In genomic region chrX:103215037-103215767, GRCh38 we compare ENCODE assay signal across 1 cellular context.
TF ChIP-seq lines count a peak whose summit lies in the region.

A gene with protein sequence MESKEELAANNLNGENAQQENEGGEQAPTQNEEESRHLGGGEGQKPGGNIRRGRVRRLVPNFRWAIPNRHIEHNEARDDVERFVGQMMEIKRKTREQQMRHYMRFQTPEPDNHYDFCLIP (plus strand): TSS chrX:103215108. CDS start chrX:103216154, 1,046 bp downstream.

TF ChIP-seq in HEK293, 187 proteins besides CTCF, POLR2A, EP300 and RAD21 (continued from another document):
- TF ChIP-seq PATZ1 (tag by site-specific recombination; IDR thresholded peaks at IDR 0.05): peak; percentile 68
- TF ChIP-seq ZNF404 (tag by site-specific recombination; IDR thresholded peaks at IDR 0.05): no peak
- TF ChIP-seq ZNF548 (tag by site-specific recombination; IDR thresholded peaks at IDR 0.05): no peak
- peak; percentile 56 for TF ChIP-seq GLIS1 (tag by site-specific recombination; IDR thresholded peaks at IDR 0.05)
- no peak for TF ChIP-seq ZNF391 (tag by site-specific recombination; IDR thresholded peaks at IDR 0.05; ENCODE audit: borderline replicate concordance, low read depth)
- peak; percentile 82 for TF ChIP-seq KLF9 (tag by site-specific recombination; IDR thresholded peaks at IDR 0.05; ENCODE audit: low read depth)
- peak; percentile 74; the same call in 1 of the 2 replicates for TF ChIP-seq KLF16 (tag by site-specific recombination; IDR thresholded peaks at IDR 0.05)
- 0 out of 2 replicates have a peak, but pooled peaks have one; percentile 5 for TF ChIP-seq ATF2 (tag by site-specific recombination; IDR thresholded peaks at IDR 0.05; ENCODE audit: low read depth)
- peak; percentile 26 for TF ChIP-seq ZBTB26 (tag by site-specific recombination; optimal IDR thresholded peaks at IDR 0.05)
- TF ChIP-seq, protein P1, sequence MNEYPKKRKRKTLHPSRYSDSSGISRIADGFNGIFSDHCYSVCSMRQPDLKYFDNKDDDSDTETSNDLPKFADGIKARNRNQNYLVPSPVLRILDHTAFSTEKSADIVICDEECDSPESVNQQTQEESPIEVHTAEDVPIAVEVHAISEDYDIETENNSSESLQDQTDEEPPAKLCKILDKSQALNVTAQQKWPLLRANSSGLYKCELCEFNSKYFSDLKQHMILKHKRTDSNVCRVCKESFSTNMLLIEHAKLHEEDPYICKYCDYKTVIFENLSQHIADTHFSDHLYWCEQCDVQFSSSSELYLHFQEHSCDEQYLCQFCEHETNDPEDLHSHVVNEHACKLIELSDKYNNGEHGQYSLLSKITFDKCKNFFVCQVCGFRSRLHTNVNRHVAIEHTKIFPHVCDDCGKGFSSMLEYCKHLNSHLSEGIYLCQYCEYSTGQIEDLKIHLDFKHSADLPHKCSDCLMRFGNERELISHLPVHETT (tag by site-specific recombination; IDR thresholded peaks at IDR 0.05): 0 out of 2 replicates have a peak, but pooled peaks have one; percentile 50
- peak; percentile 69 for TF ChIP-seq ZNF777 (tag by site-specific recombination; IDR thresholded peaks at IDR 0.05; ENCODE audit: borderline replicate concordance)
- TF ChIP-seq KLF8 (tag by site-specific recombination; IDR thresholded peaks at IDR 0.05): peak; percentile 67
- TF ChIP-seq PRDM10 (tag by site-specific recombination; IDR thresholded peaks at IDR 0.05): peak; percentile 67
- TF ChIP-seq, protein P2, sequence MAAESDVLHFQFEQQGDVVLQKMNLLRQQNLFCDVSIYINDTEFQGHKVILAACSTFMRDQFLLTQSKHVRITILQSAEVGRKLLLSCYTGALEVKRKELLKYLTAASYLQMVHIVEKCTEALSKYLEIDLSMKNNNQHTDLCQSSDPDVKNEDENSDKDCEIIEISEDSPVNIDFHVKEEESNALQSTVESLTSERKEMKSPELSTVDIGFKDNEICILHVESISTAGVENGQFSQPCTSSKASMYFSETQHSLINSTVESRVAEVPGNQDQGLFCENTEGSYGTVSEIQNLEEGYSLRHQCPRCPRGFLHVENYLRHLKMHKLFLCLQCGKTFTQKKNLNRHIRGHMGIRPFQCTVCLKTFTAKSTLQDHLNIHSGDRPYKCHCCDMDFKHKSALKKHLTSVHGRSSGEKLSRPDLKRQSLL (tag by site-specific recombination; IDR thresholded peaks at IDR 0.05): no peak
- 0 out of 2 replicates have a peak, but pooled peaks have one; percentile 41 for TF ChIP-seq ZXDB (tag by site-specific recombination; IDR thresholded peaks at IDR 0.05)
- no peak for TF ChIP-seq PRDM6 (tag by site-specific recombination; IDR thresholded peaks at IDR 0.05)
- TF ChIP-seq ZNF658 (tag by site-specific recombination; IDR thresholded peaks at IDR 0.05): no peak
- TF ChIP-seq GLIS2 (tag by site-specific recombination; IDR thresholded peaks at IDR 0.05): peak; percentile 62
- TF ChIP-seq ZBTB8A (tag by site-specific recombination; IDR thresholded peaks at IDR 0.05): peak; percentile 67
- TF ChIP-seq ZNF10 (tag by site-specific recombination; IDR thresholded peaks at IDR 0.05): no peak
- TF ChIP-seq ZNF274 (IDR thresholded peaks at IDR 0.05; ENCODE audit: low read length): no peak
- TF ChIP-seq ZNF274 (tag by site-specific recombination; IDR thresholded peaks at IDR 0.05; ENCODE audit: borderline replicate concordance): no peak
- no peak for TF ChIP-seq ZNF626 (tag by site-specific recombination; IDR thresholded peaks at IDR 0.05)
- peak; percentile 33; the same call in 1 of the 2 replicates for TF ChIP-seq ZNF341 (tag by site-specific recombination; IDR thresholded peaks at IDR 0.05; ENCODE audit: low read depth)
- TF ChIP-seq, protein P3, sequence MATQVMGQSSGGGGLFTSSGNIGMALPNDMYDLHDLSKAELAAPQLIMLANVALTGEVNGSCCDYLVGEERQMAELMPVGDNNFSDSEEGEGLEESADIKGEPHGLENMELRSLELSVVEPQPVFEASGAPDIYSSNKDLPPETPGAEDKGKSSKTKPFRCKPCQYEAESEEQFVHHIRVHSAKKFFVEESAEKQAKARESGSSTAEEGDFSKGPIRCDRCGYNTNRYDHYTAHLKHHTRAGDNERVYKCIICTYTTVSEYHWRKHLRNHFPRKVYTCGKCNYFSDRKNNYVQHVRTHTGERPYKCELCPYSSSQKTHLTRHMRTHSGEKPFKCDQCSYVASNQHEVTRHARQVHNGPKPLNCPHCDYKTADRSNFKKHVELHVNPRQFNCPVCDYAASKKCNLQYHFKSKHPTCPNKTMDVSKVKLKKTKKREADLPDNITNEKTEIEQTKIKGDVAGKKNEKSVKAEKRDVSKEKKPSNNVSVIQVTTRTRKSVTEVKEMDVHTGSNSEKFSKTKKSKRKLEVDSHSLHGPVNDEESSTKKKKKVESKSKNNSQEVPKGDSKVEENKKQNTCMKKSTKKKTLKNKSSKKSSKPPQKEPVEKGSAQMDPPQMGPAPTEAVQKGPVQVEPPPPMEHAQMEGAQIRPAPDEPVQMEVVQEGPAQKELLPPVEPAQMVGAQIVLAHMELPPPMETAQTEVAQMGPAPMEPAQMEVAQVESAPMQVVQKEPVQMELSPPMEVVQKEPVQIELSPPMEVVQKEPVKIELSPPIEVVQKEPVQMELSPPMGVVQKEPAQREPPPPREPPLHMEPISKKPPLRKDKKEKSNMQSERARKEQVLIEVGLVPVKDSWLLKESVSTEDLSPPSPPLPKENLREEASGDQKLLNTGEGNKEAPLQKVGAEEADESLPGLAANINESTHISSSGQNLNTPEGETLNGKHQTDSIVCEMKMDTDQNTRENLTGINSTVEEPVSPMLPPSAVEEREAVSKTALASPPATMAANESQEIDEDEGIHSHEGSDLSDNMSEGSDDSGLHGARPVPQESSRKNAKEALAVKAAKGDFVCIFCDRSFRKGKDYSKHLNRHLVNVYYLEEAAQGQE (tag by site-specific recombination; IDR thresholded peaks at IDR 0.05): no peak
- no peak for TF ChIP-seq SCRT1 (tag by site-specific recombination; IDR thresholded peaks at IDR 0.05; ENCODE audit: borderline replicate concordance)
- no peak for TF ChIP-seq ZNF23 (tag by site-specific recombination; IDR thresholded peaks at IDR 0.05; ENCODE audit: borderline replicate concordance)
- TF ChIP-seq ZBTB21 (tag by site-specific recombination; IDR thresholded peaks at IDR 0.05): peak; percentile 65
- TF ChIP-seq, protein P4, sequence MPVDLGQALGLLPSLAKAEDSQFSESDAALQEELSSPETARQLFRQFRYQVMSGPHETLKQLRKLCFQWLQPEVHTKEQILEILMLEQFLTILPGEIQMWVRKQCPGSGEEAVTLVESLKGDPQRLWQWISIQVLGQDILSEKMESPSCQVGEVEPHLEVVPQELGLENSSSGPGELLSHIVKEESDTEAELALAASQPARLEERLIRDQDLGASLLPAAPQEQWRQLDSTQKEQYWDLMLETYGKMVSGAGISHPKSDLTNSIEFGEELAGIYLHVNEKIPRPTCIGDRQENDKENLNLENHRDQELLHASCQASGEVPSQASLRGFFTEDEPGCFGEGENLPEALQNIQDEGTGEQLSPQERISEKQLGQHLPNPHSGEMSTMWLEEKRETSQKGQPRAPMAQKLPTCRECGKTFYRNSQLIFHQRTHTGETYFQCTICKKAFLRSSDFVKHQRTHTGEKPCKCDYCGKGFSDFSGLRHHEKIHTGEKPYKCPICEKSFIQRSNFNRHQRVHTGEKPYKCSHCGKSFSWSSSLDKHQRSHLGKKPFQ (tag by site-specific recombination; IDR thresholded peaks at IDR 0.05): no peak
- TF ChIP-seq ZFP37 (tag by site-specific recombination; IDR thresholded peaks at IDR 0.05): no peak
- TF ChIP-seq ZNF629 (tag by site-specific recombination; IDR thresholded peaks at IDR 0.05): peak; percentile 76
- no peak for TF ChIP-seq ZNF560 (tag by site-specific recombination; IDR thresholded peaks at IDR 0.05; ENCODE audit: borderline replicate concordance)
- TF ChIP-seq ZBTB10 (tag by site-specific recombination; IDR thresholded peaks at IDR 0.05): no peak
